Comparison of ENCODE assay signal across 12 cellular contexts in the genomic region with DNA sequence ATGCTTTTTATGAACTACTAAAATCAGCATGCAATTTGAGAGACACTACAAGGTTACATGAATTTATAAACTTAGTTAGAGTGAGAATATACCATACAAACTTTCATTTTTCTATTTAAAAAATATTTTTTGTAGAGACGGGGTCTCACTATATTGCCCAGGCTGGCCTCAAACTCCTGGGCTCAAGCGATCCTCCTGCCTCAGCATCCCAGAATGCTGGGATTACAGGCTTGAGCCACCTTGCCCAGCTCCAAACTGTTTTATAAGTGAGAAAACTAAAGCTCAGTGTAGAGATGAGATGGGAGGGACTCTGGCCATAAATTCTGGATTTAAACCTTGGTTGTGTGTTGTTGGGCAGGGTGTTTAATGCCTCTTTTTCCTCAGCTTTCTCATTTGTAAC. TPM values are rescaled to one million over a fixed set of nuclear protein-coding genes. Genes with fewer than 3 reads are reported as not detected.
DNase-seq lines count a peak whose midpoint lies in the region; ATAC-seq and TF ChIP-seq lines count a peak whose summit lies in the region.
"Had no signal": no experiment of that assay in that cellular context is flagged by ENCODE, and none has a peak within 500 bp of the region (broad histone marks: within the 10 kb centered on the region; RNA-seq: fewer than 3 reads in every experiment).

No MANE protein-coding gene starts in this region.

- H3K79me1 ChIP-seq in H9 (ENCODE audit: insufficient read depth, low read depth, low read length, poor library complexity, severe bottlenecking), result no peaks in the 10 kb centered on the region

- no peak overlapping the region for H3K18ac ChIP-seq in H9 (ENCODE audit: insufficient read length, low read depth, low read length)

- peak overlapping the region; percentile 88 for H3K27ac Mint-ChIP-seq in CD4-positive, alpha-beta T cell
- H3K27ac Mint-ChIP-seq in H9, result peak overlapping the region; percentile 90 to 92 (median 91); a peak in 6 of 7 replicates
- peak overlapping the region; percentile 68 for H3K27ac Mint-ChIP-seq in activated CD8-positive, alpha-beta T cell treated with anti-CD3 and anti-CD28 coated beads, Interleukin-2, amount 10 ng/mL, durations not matched to agents 7 days and 5 days
- H3K27ac Mint-ChIP-seq in naive thymus-derived CD4-positive, alpha-beta T cell, result peak overlapping the region; percentile 81 to 94 (median 83)

- no peak overlapping the region for H3K14ac ChIP-seq in H9 (ENCODE audit: insufficient read depth, low read length)

- no peak overlapping the region for H2BK5ac ChIP-seq in H9 (ENCODE audit: insufficient read length, low read length)

- H3K4me1 Mint-ChIP-seq in CD4-positive, alpha-beta T cell (ENCODE audit: low read depth), result peaks cover 91% of the 10 kb centered on the region
- H3K4me1 Mint-ChIP-seq in H9, result peaks cover 57 to 66% of the 10 kb centered on the region in 2 experiments
- peaks cover 86% of the 10 kb centered on the region for H3K4me1 Mint-ChIP-seq in activated CD8-positive, alpha-beta T cell treated with anti-CD3 and anti-CD28 coated beads, Interleukin-2, amount 10 ng/mL, durations not matched to agents 7 days and 5 days (ENCODE audit: low read depth)
- H3K4me1 Mint-ChIP-seq in naive thymus-derived CD4-positive, alpha-beta T cell, result peaks cover 62 to 95% (median 84%) of the 10 kb centered on the region in 7 donors

- no peak overlapping the region for H2BK15ac ChIP-seq in H9 (ENCODE audit: low read depth, low read length)

- peaks cover 46% of the 10 kb centered on the region for H3K36me3 Mint-ChIP-seq in CD4-positive, alpha-beta T cell (ENCODE audit: low read depth)
- peaks cover 0 to 6% (median 2%) of the 10 kb centered on the region in 3 experiments; a peak in 3 of 7 replicates for H3K36me3 Mint-ChIP-seq in H9 (ENCODE audit: insufficient read depth in 1 of 3, low read depth in 3 of 3)
- H3K36me3 Mint-ChIP-seq in activated CD8-positive, alpha-beta T cell treated with anti-CD3 and anti-CD28 coated beads, Interleukin-2, amount 10 ng/mL, durations not matched to agents 7 days and 5 days (ENCODE audit: low read depth), result peaks cover 65% of the 10 kb centered on the region
- peaks cover 0 to 39% (median 18%) of the 10 kb centered on the region in 5 donors for H3K36me3 Mint-ChIP-seq in naive thymus-derived CD4-positive, alpha-beta T cell

- H3K4me2 ChIP-seq in H9 (ENCODE audit: insufficient read depth, insufficient read length, low read length), result no peak overlapping the region

- no peak overlapping the region for H3T11ph ChIP-seq in H9 (ENCODE audit: low read length)

- no peaks in the 10 kb centered on the region for H3K23me2 ChIP-seq in H9 (ENCODE audit: insufficient read length, low read depth, low read length, poor library complexity, severe bottlenecking)

- H3K4me1 ChIP-seq in H9 (ENCODE audit: insufficient read depth, low read length) (peaks cover 12% of the 10 kb centered on the region), body of pancreas (peaks cover 7% of the 10 kb centered on the region)
- H3K4me1 ChIP-seq in naive thymus-derived CD4-positive, alpha-beta T cell (ENCODE audit: control insufficient read depth in 2 of 2, insufficient read depth in 2 of 2, low read length in 2 of 2), result peaks cover 75 to 78% of the 10 kb centered on the region in 2 donors

- no peak overlapping the region for H3K9ac ChIP-seq in H9 (ENCODE audit: extremely low read depth, insufficient read length, low read length)

- H3K9me3 Mint-ChIP-seq in CD4-positive, alpha-beta T cell, result no peaks in the 10 kb centered on the region
- no peaks in the 10 kb centered on the region for H3K9me3 Mint-ChIP-seq in H9
- H3K9me3 Mint-ChIP-seq in activated CD8-positive, alpha-beta T cell treated with anti-CD3 and anti-CD28 coated beads, Interleukin-2, amount 10 ng/mL, durations not matched to agents 7 days and 5 days (ENCODE audit: insufficient read depth), result no peaks in the 10 kb centered on the region
- H3K9me3 Mint-ChIP-seq in naive thymus-derived CD4-positive, alpha-beta T cell, result no peaks in the 10 kb centered on the region
- H3K9me3 Mint-ChIP-seq: neural crest cell had no signal

- no peak overlapping the region for H2BK12ac ChIP-seq in H9 (ENCODE audit: insufficient read length, low read depth, low read length)

- no peak overlapping the region for H2BK20ac ChIP-seq in H9 (ENCODE audit: low read depth, low read length, poor library complexity, severe bottlenecking)

- peak overlapping the region; percentile 76 for H3K4me3 Mint-ChIP-seq in CD4-positive, alpha-beta T cell
- no peak overlapping the region for H3K4me3 Mint-ChIP-seq in H9
- peak overlapping the region; percentile 56 for H3K4me3 Mint-ChIP-seq in activated CD8-positive, alpha-beta T cell treated with anti-CD3 and anti-CD28 coated beads, Interleukin-2, amount 10 ng/mL, durations not matched to agents 7 days and 5 days
- peak overlapping the region; percentile 56 to 85 (median 70) for H3K4me3 Mint-ChIP-seq in naive thymus-derived CD4-positive, alpha-beta T cell
- H3K4me3 Mint-ChIP-seq: neural crest cell had no signal

- TF ChIP-seq CTCF in CD4-positive, alpha-beta T cell (IDR thresholded peaks at IDR 0.05), result no peak
- TF ChIP-seq CTCF in H9 (conservative IDR thresholded peaks at IDR 0.05) (no peak), body of pancreas (IDR thresholded peaks at IDR 0.05) (no peak)

- no peaks in the 10 kb centered on the region for H3K9me3 ChIP-seq in CD4-positive, alpha-beta T cell (ENCODE audit: control insufficient read depth, low read length)
- H3K9me3 ChIP-seq in H9 (ENCODE audit: control insufficient read depth, low read depth, low read length), result no peaks in the 10 kb centered on the region
- H3K9me3 ChIP-seq in naive thymus-derived CD4-positive, alpha-beta T cell (ENCODE audit: control insufficient read depth in 2 of 3, low read length in 3 of 3), result no peaks in the 10 kb centered on the region
- H3K9me3 ChIP-seq in body of pancreas, result no peaks in the 10 kb centered on the region
- H3K9me3 ChIP-seq: transverse colon had no signal

- CTCF ChIA-PET in CD4-positive, alpha-beta T cell (lab: Charles Lee), result interaction anchor here (1.2 to 4.9 kb wide), 3 partner anchors 9 to 76 kb away, joined by 3 to 27 read pairs (median 6); a partner anchor contains a TSS
- CTCF ChIA-PET in activated CD8-positive, alpha-beta T cell treated with anti-CD3 and anti-CD28 coated beads, Interleukin-2, amount 10 ng/mL, durations not matched to agents 7 days and 5 days (lab: Charles Lee), result interaction anchor here (0.9 to 3.6 kb wide), 7 partner anchors 8 to 78 kb away, joined by 3 to 25 read pairs (median 3); no protein-coding TSS in a partner anchor
- CTCF ChIA-PET in naive thymus-derived CD4-positive, alpha-beta T cell (lab: Charles Lee), result interaction anchor here (1.0 to 1.9 kb wide), 5 partner anchors 8 to 76 kb away, joined by 4 to 14 read pairs (median 5); no protein-coding TSS in a partner anchor

- no peaks in the 10 kb centered on the region for H4K20me1 ChIP-seq in H9 (ENCODE audit: control insufficient read depth, insufficient read depth, insufficient read length)

- WGBS in H9 (ENCODE audit: extremely low coverage, insufficient read length, low lambda C conversion rate), result no CpG with 5 or more reads among the region's 2 CpGs
- 91 to 97% methylated on average over 2 of the region's 2 CpGs for WGBS in body of pancreas, 2 donors

- TF ChIP-seq POLR2A in body of pancreas (IDR thresholded peaks at IDR 0.05), result no peak

- ATAC-seq in CD4-positive, alpha-beta T cell (ENCODE audit: poor library complexity), result no peak
- no peak for ATAC-seq in activated CD8-positive, alpha-beta T cell treated with anti-CD3 and anti-CD28 coated beads, Interleukin-2, amount 10 ng/mL, durations not matched to agents 7 days and 5 days
- ATAC-seq in naive thymus-derived CD4-positive, alpha-beta T cell, result no peak
- no peak for ATAC-seq in body of pancreas

- H4K91ac ChIP-seq in H9 (ENCODE audit: insufficient read length, low read depth, low read length), result no peak overlapping the region

- H3K27me3 Mint-ChIP-seq in CD4-positive, alpha-beta T cell, result no peaks in the 10 kb centered on the region
- no peaks in the 10 kb centered on the region for H3K27me3 Mint-ChIP-seq in H9 (ENCODE audit: low read depth)
- H3K27me3 Mint-ChIP-seq in activated CD8-positive, alpha-beta T cell treated with anti-CD3 and anti-CD28 coated beads, Interleukin-2, amount 10 ng/mL, durations not matched to agents 7 days and 5 days (ENCODE audit: low read depth), result no peaks in the 10 kb centered on the region
- no peaks in the 10 kb centered on the region for H3K27me3 Mint-ChIP-seq in naive thymus-derived CD4-positive, alpha-beta T cell

- no peak overlapping the region for H3K56ac ChIP-seq in H9 (ENCODE audit: insufficient read length, low read depth, low read length)

- H3K4ac ChIP-seq in H9 (ENCODE audit: low read depth, low read length), result no peak overlapping the region

- no peak overlapping the region for H2AFZ ChIP-seq in H9 (ENCODE audit: low read length)

- H3K27me3 ChIP-seq in CD4-positive, alpha-beta T cell (ENCODE audit: control insufficient read depth, insufficient read depth, low read length), result no peaks in the 10 kb centered on the region
- H3K27me3 ChIP-seq in H9 (ENCODE audit: insufficient read depth, low read length) (no peaks in the 10 kb centered on the region; the same call in 1 of the 2 replicates), body of pancreas (no peaks in the 10 kb centered on the region)
- no peaks in the 10 kb centered on the region for H3K27me3 ChIP-seq in naive thymus-derived CD4-positive, alpha-beta T cell (ENCODE audit: control insufficient read depth in 2 of 2, insufficient read depth in 2 of 2, low read length in 2 of 2)
- H3K27me3 ChIP-seq: transverse colon had no signal

- no peak overlapping the region for H3K23ac ChIP-seq in H9 (ENCODE audit: insufficient read length, low read depth, low read length)

- no peak overlapping the region for H2BK120ac ChIP-seq in H9 (ENCODE audit: low read depth, low read length, poor library complexity, severe bottlenecking)

- intact Hi-C loops in CD4-positive, alpha-beta T cell (cut with DNase I, micrococcal nuclease), result no loop called here
- intact Hi-C loops in naive thymus-derived CD4-positive, alpha-beta T cell (cut with micrococcal nuclease), result loop anchor here (1.0 to 5.0 kb wide), 4 partner anchors 8 to 503 kb away; a partner anchor contains a TSS
- intact Hi-C loops in body of pancreas (cut with DNase I), result no loop called here

- peaks cover 0 to 3% (median 0%) of the 10 kb centered on the region in 3 experiments for H3K36me3 ChIP-seq in naive thymus-derived CD4-positive, alpha-beta T cell (ENCODE audit: control insufficient read depth in 2 of 3, insufficient read depth in 3 of 3, low read length in 3 of 3)
- no peaks in the 10 kb centered on the region for H3K36me3 ChIP-seq in body of pancreas (replicated peaks in 1 of 2; ENCODE audit: insufficient read depth in 1 of 2, low read depth in 2 of 2)

- H4K5ac ChIP-seq in H9 (ENCODE audit: insufficient read length, low read depth, low read length), result no peak overlapping the region

- H3K79me2 ChIP-seq in H9 (ENCODE audit: insufficient read depth, low read length), result peaks cover 23% of the 10 kb centered on the region; the same call in 1 of the 2 replicates

- no peak overlapping the region for H4K8ac ChIP-seq in H9 (replicated peaks; ENCODE audit: insufficient read length, low read depth, low read length)

- no peak overlapping the region for H3K4me3 ChIP-seq in naive thymus-derived CD4-positive, alpha-beta T cell (ENCODE audit: low read length)
- no peak overlapping the region for H3K4me3 ChIP-seq in body of pancreas
- H3K4me3 ChIP-seq: lung, transverse colon had no signal

- peak overlapping the region; percentile 38 for H3K27ac ChIP-seq in CD4-positive, alpha-beta T cell (ENCODE audit: low read depth, low read length)
- H3K27ac ChIP-seq in H9 (ENCODE audit: insufficient read length, low read depth, low read length) (no peak overlapping the region), body of pancreas (no peak overlapping the region)
- peak overlapping the region; percentile 74 for H3K27ac ChIP-seq in naive thymus-derived CD4-positive, alpha-beta T cell (ENCODE audit: low read depth, low read length)

- POLR2A ChIA-PET in CD4-positive, alpha-beta T cell (lab: Charles Lee), result interaction anchor here (0.7 to 2.5 kb wide), 9 partner anchors 9 to 742 kb away, joined by 3 to 58 read pairs (median 7); a partner anchor contains a TSS
- POLR2A ChIA-PET in activated CD8-positive, alpha-beta T cell treated with anti-CD3 and anti-CD28 coated beads, Interleukin-2, amount 10 ng/mL, durations not matched to agents 7 days and 5 days (lab: Charles Lee), result interaction anchor here (0.7 to 2.6 kb wide), 4 partner anchors 8 to 76 kb away, joined by 3 to 25 read pairs (median 4); no protein-coding TSS in a partner anchor
- POLR2A ChIA-PET in naive thymus-derived CD4-positive, alpha-beta T cell (lab: Charles Lee), result interaction anchor here (0.7 to 2.9 kb wide), 9 partner anchors 8 to 306 kb away, joined by 3 to 24 read pairs (median 4); a partner anchor contains a TSS

- no peak overlapping the region for H2AK5ac ChIP-seq in H9 (ENCODE audit: insufficient read length, low read length)

- DNase-seq in CD4-positive, alpha-beta T cell, result no peak
- DNase-seq in H9 (no peak), hypothalamus (lab: John Stamatoyannopoulos, UW) (no peak), body of pancreas (no peak), cerebellar cortex (ENCODE audit: low spot score) (no peak)
- no peak for DNase-seq in activated CD8-positive, alpha-beta T cell treated with anti-CD3 and anti-CD28 coated beads, Interleukin-2, amount 10 ng/mL, durations not matched to agents 7 days and 5 days
- no peak for DNase-seq in naive thymus-derived CD4-positive, alpha-beta T cell
- DNase-seq: NCI-H2107; stimulated activated CD4-positive, alpha-beta T cell treated with anti-CD3 and anti-CD28 coated beads, Interleukin-2, amount 100 ng/mL, for 24 hours; transverse colon had no signal

RNA-seq across cellular contexts. Expression of a gene that starts 9.6 kb away (rescaled TPM):
- 10 to 100 TPM; 44.8 to 45.3 TPM for total RNA-seq in CD4-positive, alpha-beta T cell
- total RNA-seq in H9 (2021) (41.8 and 42.7 TPM in 2 replicates), body of pancreas (10 to 100 TPM; 32.3 to 34.5 TPM)
- 100 to 1,000 TPM; 175 to 178 TPM for total RNA-seq in activated CD8-positive, alpha-beta T cell treated with anti-CD3 and anti-CD28 coated beads, Interleukin-2, amount 10 ng/mL, durations not matched to agents 7 days and 5 days
- total RNA-seq in naive thymus-derived CD4-positive, alpha-beta T cell, result 100 to 1,000 TPM in 2 of 5 experiments, 10 to 100 TPM in 3; 71.0 to 186 (median 95.4) TPM
- 10 to 100 TPM; 73.1 to 79.4 TPM for polyA plus RNA-seq in naive thymus-derived CD4-positive, alpha-beta T cell

Comparison
In these comparisons a context has a peak if more than half of its experiments do, and no peak if none do; other contexts are left out.
1. H3K27ac ChIP-seq: peak in CD4-positive, alpha-beta T cell (single experiment) and naive thymus-derived CD4-positive, alpha-beta T cell (single experiment); none in H9 (single experiment) and body of pancreas (0 of 4).
2. H3K4me3 Mint-ChIP-seq: peak in CD4-positive, alpha-beta T cell (single experiment), activated CD8-positive, alpha-beta T cell treated with anti-CD3 and anti-CD28 coated beads, Interleukin-2, amount 10 ng/mL, durations not matched to agents 7 days and 5 days (single experiment) and naive thymus-derived CD4-positive, alpha-beta T cell (10 of 10); none in H9 (0 of 2).
3. intact Hi-C loops: an anchor here in naive thymus-derived CD4-positive, alpha-beta T cell (1.0 to 5.0 kb wide); none called in CD4-positive, alpha-beta T cell and body of pancreas.
4. Peak in every context shown above with its lines, with median percentiles within 50 percentile points of each other: H3K27ac Mint-ChIP-seq.